In genomic region chr19:38250821-38251563, GRCh38 we compare ENCODE assay signal across 1 cellular context.
TF ChIP-seq lines count a peak whose summit lies in the region.

No MANE protein-coding gene starts in this region.

TF ChIP-seq in HepG2, 621 proteins besides CTCF, POLR2A, EP300 and RAD21 (continued from another document and continues in another):
- TF ChIP-seq ELF4 (CRISPR knock-in tag; IDR thresholded peaks at IDR 0.05; ENCODE audit: borderline replicate concordance) (no peak), MBD4 (IDR thresholded peaks at IDR 0.05; ENCODE audit: borderline replicate concordance, low read length) (no peak), ZNF713 (CRISPR knock-in tag; IDR thresholded peaks at IDR 0.05) (no peak), DMAP1 (CRISPR knock-in tag; IDR thresholded peaks at IDR 0.05) (no peak), MTF1 (CRISPR knock-in tag; IDR thresholded peaks at IDR 0.05) (no peak), MIER3 (CRISPR knock-in tag; IDR thresholded peaks at IDR 0.05; ENCODE audit: borderline replicate concordance) (no peak), ZNF510 (CRISPR knock-in tag; IDR thresholded peaks at IDR 0.05; ENCODE audit: low read depth) (no peak), SIN3B (IDR thresholded peaks at IDR 0.05; ENCODE audit: low read length) (no peak), ZNF329 (CRISPR knock-in tag; IDR thresholded peaks at IDR 0.05; ENCODE audit: low read depth) (no peak), ZGPAT (CRISPR knock-in tag; IDR thresholded peaks at IDR 0.05) (0 out of 2 replicates have a peak, but pooled peaks have one; percentile 38), ZSCAN22 (CRISPR knock-in tag; IDR thresholded peaks at IDR 0.05) (no peak), GZF1 (CRISPR knock-in tag; IDR thresholded peaks at IDR 0.05) (no peak), U2AF2 (IDR thresholded peaks at IDR 0.05; ENCODE audit: low read depth, low read length) (no peak), HNF4A (CRISPR knock-in tag; IDR thresholded peaks at IDR 0.05) (peak; percentile 73), AHR (CRISPR knock-in tag; IDR thresholded peaks at IDR 0.05) (no peak), UBTF (CRISPR knock-in tag; IDR thresholded peaks at IDR 0.05) (0 out of 2 replicates have a peak, but pooled peaks have one; percentile 21), CREBL2 (CRISPR knock-in tag; IDR thresholded peaks at IDR 0.05; ENCODE audit: borderline replicate concordance) (no peak), ARNT2 (CRISPR knock-in tag; IDR thresholded peaks at IDR 0.05; ENCODE audit: low read depth) (no peak), ZFP37 (CRISPR knock-in tag; IDR thresholded peaks at IDR 0.05; ENCODE audit: borderline replicate concordance) (no peak), ZSCAN30 (CRISPR knock-in tag; IDR thresholded peaks at IDR 0.05) (no peak), PLSCR1 (CRISPR knock-in tag; IDR thresholded peaks at IDR 0.05; ENCODE audit: borderline replicate concordance) (no peak), ZNF777 (CRISPR knock-in tag; IDR thresholded peaks at IDR 0.05) (no peak), ISL2 (CRISPR knock-in tag; IDR thresholded peaks at IDR 0.05) (no peak), JUNB (CRISPR knock-in tag; IDR thresholded peaks at IDR 0.05; ENCODE audit: borderline replicate concordance) (0 out of 2 replicates have a peak, but pooled peaks have one; percentile 43), TBP (CRISPR knock-in tag; IDR thresholded peaks at IDR 0.05) (no peak), ZNF501 (CRISPR knock-in tag; IDR thresholded peaks at IDR 0.05) (peak; percentile 59), SRY (CRISPR knock-in tag; IDR thresholded peaks at IDR 0.05) (no peak), ZNF232 (CRISPR knock-in tag; IDR thresholded peaks at IDR 0.05; ENCODE audit: borderline replicate concordance) (no peak), DZIP1 (CRISPR knock-in tag; IDR thresholded peaks at IDR 0.05) (no peak), SOX5 (CRISPR knock-in tag; IDR thresholded peaks at IDR 0.05; ENCODE audit: borderline replicate concordance) (peak; percentile 47; the same call in 1 of the 2 replicates), ZNF230 (CRISPR knock-in tag; IDR thresholded peaks at IDR 0.05) (no peak), ZNF337 (CRISPR knock-in tag; IDR thresholded peaks at IDR 0.05; ENCODE audit: borderline replicate concordance, low read depth) (no peak), TBX2 (CRISPR knock-in tag; IDR thresholded peaks at IDR 0.05; ENCODE audit: borderline replicate concordance) (peak; percentile 57; the same call in 1 of the 2 replicates), HNRNPK (IDR thresholded peaks at IDR 0.05; ENCODE audit: low read depth, low read length, poor library complexity, severe bottlenecking) (no peak), NFE2 (CRISPR knock-in tag; IDR thresholded peaks at IDR 0.05) (no peak), KLF15 (CRISPR knock-in tag; IDR thresholded peaks at IDR 0.05; ENCODE audit: borderline replicate concordance) (no peak), HNF1A (IDR thresholded peaks at IDR 0.05; ENCODE audit: low read depth) (0 out of 2 replicates have a peak, but pooled peaks have one; percentile 15), HNF1A (CRISPR knock-in tag; IDR thresholded peaks at IDR 0.05; ENCODE audit: borderline replicate concordance) (peak; percentile 6; the same call in 1 of the 2 replicates), HOXD1 (CRISPR knock-in tag; IDR thresholded peaks at IDR 0.05) (no peak), ZNF691 (CRISPR knock-in tag; IDR thresholded peaks at IDR 0.05; ENCODE audit: borderline replicate concordance, low read depth) (no peak), HOMEZ (CRISPR knock-in tag; IDR thresholded peaks at IDR 0.05; ENCODE audit: low read depth) (no peak), BATF2 (CRISPR knock-in tag; IDR thresholded peaks at IDR 0.05) (no peak), EZH2 (conservative IDR thresholded peaks at IDR 0.05; ENCODE audit: low read depth, low read length) (no peak), ZNF577 (CRISPR knock-in tag; IDR thresholded peaks at IDR 0.05; ENCODE audit: borderline replicate concordance, low read depth) (no peak), ZNF10 (CRISPR knock-in tag; IDR thresholded peaks at IDR 0.05; ENCODE audit: borderline replicate concordance, low read depth) (no peak), ZNF616 (CRISPR knock-in tag; IDR thresholded peaks at IDR 0.05; ENCODE audit: low read depth) (no peak), MXD1 (CRISPR knock-in tag; IDR thresholded peaks at IDR 0.05) (no peak), GMEB2 (CRISPR knock-in tag; IDR thresholded peaks at IDR 0.05; ENCODE audit: low read depth) (no peak), SNRNP70 (IDR thresholded peaks at IDR 0.05; ENCODE audit: low read depth, low read length) (no peak), AKAP8 (CRISPR knock-in tag; IDR thresholded peaks at IDR 0.05) (no peak), FOXO1 (CRISPR knock-in tag; IDR thresholded peaks at IDR 0.05) (0 out of 2 replicates have a peak, but pooled peaks have one; percentile 43), ZNF143 (CRISPR knock-in tag; IDR thresholded peaks at IDR 0.05) (no peak), ZNF33B (CRISPR knock-in tag; IDR thresholded peaks at IDR 0.05) (no peak), CBX5 (CRISPR knock-in tag; IDR thresholded peaks at IDR 0.05; ENCODE audit: borderline replicate concordance) (no peak), TOE1 (CRISPR knock-in tag; IDR thresholded peaks at IDR 0.05) (no peak), ZNF878 (CRISPR knock-in tag; IDR thresholded peaks at IDR 0.05) (no peak)
